ENCODE assay signal across 8 cellular contexts in genomic region chr15:77507911-77508310, GRCh38.
DNase-seq lines count a peak whose midpoint lies in the region; ATAC-seq and TF ChIP-seq lines count a peak whose summit lies in the region.

No MANE protein-coding gene starts in this region.

- no peak overlapping the region for H3K4me3 Mint-ChIP-seq in nephron
- no peak overlapping the region for H3K4me3 Mint-ChIP-seq in CD8-positive, alpha-beta T cell

- H3K4me1 ChIP-seq in CD8-positive, alpha-beta T cell (ENCODE audit: insufficient read depth, low read length): no peaks in the 10 kb centered on the region

- no peaks in the 10 kb centered on the region for H3K27me3 Mint-ChIP-seq in nephron (ENCODE audit: low read depth)
- H3K27me3 Mint-ChIP-seq in CD8-positive, alpha-beta T cell (ENCODE audit: low read depth): no peaks in the 10 kb centered on the region

- no peaks in the 10 kb centered on the region for H3K9me3 Mint-ChIP-seq in nephron
- H3K9me3 Mint-ChIP-seq in CD8-positive, alpha-beta T cell: no peaks in the 10 kb centered on the region

- no peak overlapping the region for H3K27ac ChIP-seq in CD8-positive, alpha-beta T cell (ENCODE audit: low read depth, low read length)

- H3K27ac Mint-ChIP-seq in nephron: peak overlapping the region; percentile 26 to 77 (median 72)
- no peak overlapping the region for H3K27ac Mint-ChIP-seq in CD8-positive, alpha-beta T cell

- TF ChIP-seq CTCF in fibroblast of pulmonary artery (IDR thresholded peaks at IDR 0.05; ENCODE audit: low read length, missing control alignments) (no peak), nephron (IDR thresholded peaks at IDR 0.05; ENCODE audit: unreplicated experiment in 3 of 3) (no peak)
- TF ChIP-seq CTCF in CD8-positive, alpha-beta T cell (IDR thresholded peaks at IDR 0.05): no peak

- H3K4me1 Mint-ChIP-seq in nephron: peaks cover 54% of the 10 kb centered on the region
- H3K4me1 Mint-ChIP-seq in CD8-positive, alpha-beta T cell (ENCODE audit: low read depth): peaks cover 10% of the 10 kb centered on the region

- no peak for ATAC-seq in CD8-positive, alpha-beta T cell
- ATAC-seq in GM18520 (IDR thresholded peaks at IDR 0.05; ENCODE audit: unreplicated experiment) (no peak), HG03565 (IDR thresholded peaks at IDR 0.05; ENCODE audit: unreplicated experiment) (no peak)

- no peaks in the 10 kb centered on the region for H3K9me3 ChIP-seq in CD8-positive, alpha-beta T cell (ENCODE audit: low read length)

- POLR2A ChIA-PET in CD8-positive, alpha-beta T cell (lab: Charles Lee): no interaction called here

- H3K36me3 Mint-ChIP-seq in nephron (ENCODE audit: low read depth): peaks cover 4% of the 10 kb centered on the region
- no peaks in the 10 kb centered on the region for H3K36me3 Mint-ChIP-seq in CD8-positive, alpha-beta T cell

- H3K27me3 ChIP-seq in CD8-positive, alpha-beta T cell (ENCODE audit: insufficient read depth, low read length): no peaks in the 10 kb centered on the region

- intact Hi-C loops in CD8-positive, alpha-beta T cell (cut with DNase I, micrococcal nuclease): no loop called here

- CTCF ChIA-PET in CD8-positive, alpha-beta T cell (lab: Charles Lee): interaction anchor here (1.5 kb wide), 1 partner anchor 11 kb away, joined by 5 read pairs; no protein-coding TSS in a partner anchor

- peak overlapping the region; percentile 7 for H3K4me3 ChIP-seq in fibroblast of pulmonary artery (replicated peaks; ENCODE audit: low read depth, low read length)
- H3K4me3 ChIP-seq in CD8-positive, alpha-beta T cell (ENCODE audit: low read depth, low read length): no peak overlapping the region

- no peaks in the 10 kb centered on the region for H3K36me3 ChIP-seq in CD8-positive, alpha-beta T cell (ENCODE audit: insufficient read depth, low read length)

- DNase-seq in A172 (ENCODE audit: low spot score) (peak; percentile 55), RPMI8226 (peak; percentile 45), fibroblast of pulmonary artery (ENCODE audit: low read depth) (peak; percentile 86), NCI-H748 treated with DMSO at 0.1 percent for 48 hours (lab: John Stamatoyannopoulos, UW) (no peak)
- no peak for DNase-seq in CD8-positive, alpha-beta T cell

Comparison
In these comparisons a context has a peak if more than half of its experiments do, and no peak if none do; other contexts are left out.
1. DNase-seq: peak in A172 (single experiment), RPMI8226 (single experiment) and fibroblast of pulmonary artery (single experiment); none in NCI-H748 treated with DMSO at 0.1 percent for 48 hours (single experiment) and CD8-positive, alpha-beta T cell (0 of 7).